In genomic region chr14:45201908-45202307, GRCh38 we compare ENCODE assay signal across 8 cellular contexts. TPM values are rescaled to one million over a fixed set of nuclear protein-coding genes. Genes with fewer than 3 reads are reported as not detected.
A peak's percentile ranks its signal among the peaks of the same experiment; 100 is the strongest.
DNase-seq lines count a peak whose midpoint lies in the region; ATAC-seq and TF ChIP-seq lines count a peak whose summit lies in the region.

No MANE protein-coding gene starts in this region.

- no peak overlapping the region for H3K9ac ChIP-seq in SU-DHL-6 (ENCODE audit: low read length)

- H3K27ac Mint-ChIP-seq in CD4-positive, alpha-beta T cell = peak overlapping the region; percentile 20

- intact Hi-C loops in CD4-positive, alpha-beta T cell (cut with DNase I, micrococcal nuclease) = no loop called here
- intact Hi-C loops in ascending aorta (cut with DNase I) = no loop called here

- DNase-seq in CD4-positive, alpha-beta T cell = peak in 1 of 10 experiments; percentile 4
- peak; percentile 10 for DNase-seq in glomerular visceral epithelial cell (ENCODE audit: extremely low spot score)
- no peak for DNase-seq in DMS153 treated with DMSO at 0.1 percent for 48 hours (lab: John Stamatoyannopoulos, UW; ENCODE audit: unreplicated experiment)
- no peak for DNase-seq in T1000 (lab: John Stamatoyannopoulos, UW)
- no peak for DNase-seq in ascending aorta (ENCODE audit: low spot score in 2 of 2)

- H3K4me3 ChIP-seq in SU-DHL-6 (ENCODE audit: insufficient read depth, low read length, poor library complexity, severe bottlenecking) = no peak overlapping the region
- H3K4me3 ChIP-seq in ascending aorta = no peak overlapping the region

- no peak for TF ChIP-seq CTCF in CD4-positive, alpha-beta T cell (IDR thresholded peaks at IDR 0.05)
- TF ChIP-seq CTCF in SU-DHL-6 (IDR thresholded peaks at IDR 0.05; ENCODE audit: insufficient read depth, low read length, poor library complexity, severe bottlenecking) (peak; percentile 13), ascending aorta (IDR thresholded peaks at IDR 0.05) (no peak)

- H3K27me3 Mint-ChIP-seq in CD4-positive, alpha-beta T cell = no peaks in the 10 kb centered on the region

- no peaks in the 10 kb centered on the region for H3K27me3 ChIP-seq in CD4-positive, alpha-beta T cell (ENCODE audit: control insufficient read depth, insufficient read depth, low read length)
- H3K27me3 ChIP-seq in SU-DHL-6 (ENCODE audit: low read length) (no peaks in the 10 kb centered on the region), ascending aorta (no peaks in the 10 kb centered on the region)

- POLR2A ChIA-PET in CD4-positive, alpha-beta T cell (lab: Charles Lee) = interaction anchor here (0.5 kb wide), 1 partner anchor 48 kb away, joined by 3 read pairs; no protein-coding TSS in a partner anchor

- H3K4me1 Mint-ChIP-seq in CD4-positive, alpha-beta T cell (ENCODE audit: low read depth) = no peaks in the 10 kb centered on the region

- no peak overlapping the region for H3K4me2 ChIP-seq in SU-DHL-6 (ENCODE audit: low read depth, low read length, poor library complexity, severe bottlenecking)

- no peaks in the 10 kb centered on the region for H3K9me2 ChIP-seq in SU-DHL-6 (replicated peaks; ENCODE audit: insufficient read depth, low read length)

- no peaks in the 10 kb centered on the region for H4K20me1 ChIP-seq in SU-DHL-6 (ENCODE audit: low read depth, low read length)

- CTCF ChIA-PET in CD4-positive, alpha-beta T cell (lab: Charles Lee) = no interaction called here

- no peak overlapping the region for H3K27ac ChIP-seq in CD4-positive, alpha-beta T cell (ENCODE audit: low read depth, low read length)
- H3K27ac ChIP-seq in SU-DHL-6 (ENCODE audit: low read depth, low read length) = no peak overlapping the region
- H3K27ac ChIP-seq in ascending aorta = no peak overlapping the region

- H3F3A ChIP-seq in SU-DHL-6 (ENCODE audit: insufficient read depth) = peaks cover 28% of the 10 kb centered on the region

- H3K79me2 ChIP-seq in SU-DHL-6 (ENCODE audit: insufficient read depth, low read length) = no peaks in the 10 kb centered on the region

- H3K4me1 ChIP-seq in ascending aorta = no peaks in the 10 kb centered on the region

- peaks cover 26% of the 10 kb centered on the region for H3K36me3 Mint-ChIP-seq in CD4-positive, alpha-beta T cell (ENCODE audit: low read depth)

- no peak overlapping the region for H3K4me3 Mint-ChIP-seq in CD4-positive, alpha-beta T cell

- no peak overlapping the region for H2AFZ ChIP-seq in SU-DHL-6 (ENCODE audit: low read depth, low read length, severe bottlenecking)

- H3K9me3 Mint-ChIP-seq in CD4-positive, alpha-beta T cell = no peaks in the 10 kb centered on the region

- peak; percentile 51 for ATAC-seq in CD4-positive, alpha-beta T cell (ENCODE audit: poor library complexity)
- ATAC-seq in GM18858 (IDR thresholded peaks at IDR 0.05; ENCODE audit: unreplicated experiment) (peak; percentile 66), HG03108 (IDR thresholded peaks at IDR 0.05; ENCODE audit: unreplicated experiment) (peak; percentile 74)

- H3K36me3 ChIP-seq in SU-DHL-6 (ENCODE audit: low read length) (peaks cover 24% of the 10 kb centered on the region), ascending aorta (peaks cover 3 to 13% of the 10 kb centered on the region in 2 donors)

- H3K9me3 ChIP-seq in CD4-positive, alpha-beta T cell (ENCODE audit: control insufficient read depth, low read length) = no peaks in the 10 kb centered on the region
- H3K9me3 ChIP-seq in SU-DHL-6 (ENCODE audit: insufficient read depth, low read length) (no peaks in the 10 kb centered on the region), ascending aorta (no peaks in the 10 kb centered on the region)

RNA-seq across cellular contexts. Expression of gene MIS18BP1, which starts 51.1 kb away (rescaled TPM):
- 10 to 100 TPM; 20.1 to 20.3 TPM for total RNA-seq in CD4-positive, alpha-beta T cell
- total RNA-seq in ascending aorta = 35.9 TPM
